12 cellular contexts compared by ENCODE assay signal in genomic region chr4:114378306-114378903, GRCh38.
A peak's percentile ranks its signal among the peaks of the same experiment; 100 is the strongest.
DNase-seq lines count a peak whose midpoint lies in the region; ATAC-seq and TF ChIP-seq lines count a peak whose summit lies in the region.
"Had no signal": no experiment of that assay in that cellular context is flagged by ENCODE, and none has a peak within 500 bp of the region (broad histone marks: within the 10 kb centered on the region; RNA-seq: fewer than 3 reads in every experiment).

No MANE protein-coding gene starts in this region.

- H3K36me3 Mint-ChIP-seq in activated T-cell treated with anti-CD3 and anti-CD28 coated beads, Interleukin-2, amount 50 U/mL, for 4 hours (ENCODE audit: insufficient read depth), result no peaks in the 10 kb centered on the region

- no peaks in the 10 kb centered on the region for H3K4me1 Mint-ChIP-seq in activated T-cell treated with anti-CD3 and anti-CD28 coated beads, Interleukin-2, amount 50 U/mL, for 4 hours (ENCODE audit: low read depth)

- no peak overlapping the region for H3K4me3 Mint-ChIP-seq in activated T-cell treated with anti-CD3 and anti-CD28 coated beads, Interleukin-2, amount 50 U/mL, for 4 hours

- no peak overlapping the region for H3K4me3 ChIP-seq in fibroblast of villous mesenchyme (ENCODE audit: low read depth, low read length)
- H3K4me3 ChIP-seq: ovary had no signal

- H3K27me3 Mint-ChIP-seq in activated T-cell treated with anti-CD3 and anti-CD28 coated beads, Interleukin-2, amount 50 U/mL, for 4 hours (ENCODE audit: low read depth), result peaks cover 12% of the 10 kb centered on the region

- ATAC-seq in SK-N-SH treated with all-trans-retinoic acid at 6 μM for 48 hours, result peak; percentile 88
- no peak for ATAC-seq in activated T-cell treated with anti-CD3 and anti-CD28 coated beads, Interleukin-2, amount 50 U/mL, for 4 hours

- peak; percentile 28 for DNase-seq in A172 (ENCODE audit: low spot score)
- DNase-seq in GM10266 (ENCODE audit: extremely low spot score), result no peak
- DNase-seq in fibroblast of villous mesenchyme (ENCODE audit: low read depth), result peak; percentile 40
- no peak for DNase-seq in GDM1 (lab: John Stamatoyannopoulos, UW)
- no peak for DNase-seq in NCI-H2029 (lab: John Stamatoyannopoulos, UW)
- no peak for DNase-seq in HK-2 (ENCODE audit: unreplicated experiment)
- no peak for DNase-seq in activated T-cell treated with anti-CD3 and anti-CD28 coated beads, Interleukin-2, amount 50 U/mL, for 4 hours
- DNase-seq: activated T-cell treated with anti-CD3 and anti-CD28 coated beads, Interleukin-2, amount 50 U/mL, for 1 hour; DND-41; ovary; stimulated activated CD8-positive, alpha-beta memory T cell treated with anti-CD3 and anti-CD28 coated beads, Interleukin-4, amount 100 ng/mL, for 48 hours had no signal

- H3K9me3 Mint-ChIP-seq in activated T-cell treated with anti-CD3 and anti-CD28 coated beads, Interleukin-2, amount 50 U/mL, for 4 hours, result no peaks in the 10 kb centered on the region

- TF ChIP-seq CTCF in GM10266 (IDR thresholded peaks at IDR 0.05; ENCODE audit: control insufficient read depth, insufficient read depth, low read depth, missing control alignments), result peak; percentile 24
- TF ChIP-seq CTCF in fibroblast of villous mesenchyme (IDR thresholded peaks at IDR 0.05; ENCODE audit: insufficient read depth, low read depth, low read length), result peak; percentile 34

TF ChIP-seq in SK-N-SH treated with all-trans-retinoic acid at 6 μM for 48 hours, 23 proteins besides CTCF, POLR2A, EP300 and RAD21:
- TF ChIP-seq ZNF565 (CRISPR knock-in tag; conservative IDR thresholded peaks at IDR 0.05; ENCODE audit: low read depth) (no peak), RARB (CRISPR knock-in tag; IDR thresholded peaks at IDR 0.05) (no peak), ZNF70 (CRISPR knock-in tag; IDR thresholded peaks at IDR 0.05) (no peak), ZFP30 (CRISPR knock-in tag; IDR thresholded peaks at IDR 0.05) (no peak), SNAI2 (CRISPR knock-in tag; IDR thresholded peaks at IDR 0.05) (no peak), CREB5 (CRISPR knock-in tag; IDR thresholded peaks at IDR 0.05; ENCODE audit: low read depth) (no peak), GLIS3 (CRISPR knock-in tag; IDR thresholded peaks at IDR 0.05) (no peak), TSHZ2 (CRISPR knock-in tag; IDR thresholded peaks at IDR 0.05) (no peak), TOX (CRISPR knock-in tag; IDR thresholded peaks at IDR 0.05; ENCODE audit: borderline replicate concordance) (no peak), PATZ1 (CRISPR knock-in tag; IDR thresholded peaks at IDR 0.05; ENCODE audit: borderline replicate concordance) (no peak), CSRNP3 (CRISPR knock-in tag; IDR thresholded peaks at IDR 0.05) (no peak), BACH2 (CRISPR knock-in tag; IDR thresholded peaks at IDR 0.05; ENCODE audit: borderline replicate concordance) (no peak), POU6F1 (CRISPR knock-in tag; IDR thresholded peaks at IDR 0.05; ENCODE audit: borderline replicate concordance, low read depth) (no peak)

Comparison
In these comparisons a context has a peak if more than half of its experiments do, and no peak if none do; other contexts are left out.
1. DNase-seq: peak in A172 (single experiment) and fibroblast of villous mesenchyme (single experiment); none in GM10266 (single experiment), GDM1 (single experiment), NCI-H2029 (single experiment), HK-2 (single experiment) and activated T-cell treated with anti-CD3 and anti-CD28 coated beads, Interleukin-2, amount 50 U/mL, for 4 hours (single experiment).